In genomic region chr14:64688801-64689200, GRCh38 we compare ENCODE assay signal across 16 cellular contexts. TPM values are rescaled to one million over a fixed set of nuclear protein-coding genes. Genes with fewer than 3 reads are reported as not detected.
DNase-seq lines count a peak whose midpoint lies in the region; ATAC-seq and TF ChIP-seq lines count a peak whose summit lies in the region.
"Had no signal": no experiment of that assay in that cellular context is flagged by ENCODE, and none has a peak within 500 bp of the region (broad histone marks: within the 10 kb centered on the region; RNA-seq: fewer than 3 reads in every experiment).

No MANE protein-coding gene starts in this region.

- no peak overlapping the region for H3K27ac Mint-ChIP-seq in T-helper 2 cell treated with Interferon-gamma antibody and Interleukin-4, amounts not matched to agents 5 μg/mL and 100 μg/mL, for 36 hours
- H3K27ac Mint-ChIP-seq in T-cell, result peak overlapping the region; percentile 62 to 80
- H3K27ac Mint-ChIP-seq: activated B cell treated with CpG ODN at 0.5 μM for 24 hours had no signal

- peaks cover 23% of the 10 kb centered on the region for H3K4me1 Mint-ChIP-seq in T-helper 2 cell treated with Interferon-gamma antibody and Interleukin-4, amounts not matched to agents 5 μg/mL and 100 μg/mL, for 36 hours (ENCODE audit: low read depth)
- peaks cover 17 to 42% (median 24%) of the 10 kb centered on the region in 3 donors for H3K4me1 Mint-ChIP-seq in T-cell
- H3K4me1 Mint-ChIP-seq: activated B cell treated with CpG ODN at 0.5 μM for 24 hours had no signal

- ATAC-seq in T-cell (replicated peaks in 1 of 4) (peak in 3 of 4 experiments; percentile 31 to 40 (median 36)), left colon (peak; percentile 67)
- ATAC-seq: left ventricle myocardium superior had no signal

- POLR2A ChIA-PET in T-cell (lab: Charles Lee), result no interaction called here

- H3K27ac ChIP-seq in tibial nerve, result peak overlapping the region in 3 of 4 donors; percentile 14 to 63 (median 28)
- H3K27ac ChIP-seq: vagina had no signal

- TF ChIP-seq EP300 in tibial nerve (IDR thresholded peaks at IDR 0.05), result peak in 1 of 2 donors; percentile 68

- H3K9me3 Mint-ChIP-seq in T-helper 2 cell treated with Interferon-gamma antibody and Interleukin-4, amounts not matched to agents 5 μg/mL and 100 μg/mL, for 36 hours, result no peaks in the 10 kb centered on the region
- H3K9me3 Mint-ChIP-seq in T-cell, result no peaks in the 10 kb centered on the region
- H3K9me3 Mint-ChIP-seq: activated B cell treated with CpG ODN at 0.5 μM for 24 hours had no signal

- H3K4me3 ChIP-seq in tibial nerve, result no peak overlapping the region
- H3K4me3 ChIP-seq: vagina had no signal

- H3K9me3 ChIP-seq in tibial nerve, result no peaks in the 10 kb centered on the region
- H3K9me3 ChIP-seq: vagina had no signal

- CTCF ChIA-PET in T-cell (lab: Charles Lee), result interaction anchor here in 1 of 2 donors (0.6 kb wide), 1 partner anchor 60 kb away, joined by 6 read pairs; no protein-coding TSS in a partner anchor

- no peaks in the 10 kb centered on the region for H3K27me3 ChIP-seq in tibial nerve
- H3K27me3 ChIP-seq: vagina had no signal

- peaks cover 2 to 23% (median 12%) of the 10 kb centered on the region in 4 donors for H3K4me1 ChIP-seq in tibial nerve

- WGBS in tibial nerve, 2 donors, result 64 to 70% methylated on average over 8 of the region's 8 CpGs

- no peak for TF ChIP-seq POLR2A in tibial nerve (IDR thresholded peaks at IDR 0.05)

- intact Hi-C loops in left colon (cut with DNase I, micrococcal nuclease), result no loop called here

- peaks cover 23% of the 10 kb centered on the region for H3K27me3 Mint-ChIP-seq in T-helper 2 cell treated with Interferon-gamma antibody and Interleukin-4, amounts not matched to agents 5 μg/mL and 100 μg/mL, for 36 hours (ENCODE audit: low read depth)
- H3K27me3 Mint-ChIP-seq in T-cell, result peaks cover 0 to 1% of the 10 kb centered on the region in 2 donors

- no peaks in the 10 kb centered on the region for H3K36me3 ChIP-seq in tibial nerve
- H3K36me3 ChIP-seq: vagina had no signal

- no peak for DNase-seq in T-helper 2 cell treated with Interferon-gamma antibody and Interleukin-4, amounts not matched to agents 5 μg/mL and 100 μg/mL, for 36 hours (ENCODE audit: low spot score)
- DNase-seq in T-helper 2 cell, result no peak
- DNase-seq in T-cell, result no peak
- DNase-seq in left colon, result peak; percentile 37 to 48
- no peak for DNase-seq in tibial nerve (ENCODE audit: low spot score in 2 of 2)
- no peak for DNase-seq in medulla oblongata (ENCODE audit: extremely low spot score)
- DNase-seq in NK-92 treated with Interleukin-12 subunit alpha and Interleukin-12 subunit beta, amount 100 ng/mL, for 24 hours (lab: John Stamatoyannopoulos, UW), result no peak
- DNase-seq in activated CD4-positive, alpha-beta T cell treated with anti-CD3 and anti-CD28 coated beads, Interleukin-2, amount 50 U/mL, for 48 hours, result no peak
- DNase-seq: activated B cell treated with CpG ODN at 0.5 μM for 24 hours; activated gamma-delta T cell; foreskin fibroblast; left ventricle myocardium superior; NCI-H1105; NCI-H524; stimulated activated naive CD4-positive, alpha-beta T cell treated with Interleukin-2 at 50 U/mL for 16 hours had no signal

- no peak for TF ChIP-seq CTCF in tibial nerve (IDR thresholded peaks at IDR 0.05)

- no peaks in the 10 kb centered on the region for H3K36me3 Mint-ChIP-seq in T-helper 2 cell treated with Interferon-gamma antibody and Interleukin-4, amounts not matched to agents 5 μg/mL and 100 μg/mL, for 36 hours (ENCODE audit: low read depth)
- no peaks in the 10 kb centered on the region for H3K36me3 Mint-ChIP-seq in T-cell

- H3K4me3 Mint-ChIP-seq in T-helper 2 cell treated with Interferon-gamma antibody and Interleukin-4, amounts not matched to agents 5 μg/mL and 100 μg/mL, for 36 hours, result peak overlapping the region; percentile 35
- no peak overlapping the region for H3K4me3 Mint-ChIP-seq in T-cell
- H3K4me3 Mint-ChIP-seq: activated B cell treated with CpG ODN at 0.5 μM for 24 hours had no signal

RNA-seq across cellular contexts. Expression of gene PLEKHG3, which starts 15.4 kb away (rescaled TPM):
- total RNA-seq in T-cell (10 to 100 TPM; 12.4 to 58.2 (median 27.3) TPM), left colon (10 to 100 TPM; 79.3 to 90.1 TPM), tibial nerve (10 to 100 TPM; 33.3 to 73.9 (median 63.1) TPM)

Comparison
In these comparisons a context has a peak if more than half of its experiments do, and no peak if none do; other contexts are left out.
1. DNase-seq: peak in left colon (2 of 2); none in T-helper 2 cell treated with Interferon-gamma antibody and Interleukin-4, amounts not matched to agents 5 μg/mL and 100 μg/mL, for 36 hours (single experiment), T-helper 2 cell (0 of 5), T-cell (0 of 34), tibial nerve (0 of 2), medulla oblongata (single experiment), NK-92 treated with Interleukin-12 subunit alpha and Interleukin-12 subunit beta, amount 100 ng/mL, for 24 hours (single experiment) and activated CD4-positive, alpha-beta T cell treated with anti-CD3 and anti-CD28 coated beads, Interleukin-2, amount 50 U/mL, for 48 hours (0 of 2).